ENCODE assay signal across 1 cellular context in genomic region chr11:86464509-86465221, GRCh38.
TF ChIP-seq lines count a peak whose summit lies in the region.

No MANE protein-coding gene starts in this region.

TF ChIP-seq in endothelial cell of umbilical vein, 7 proteins besides CTCF, POLR2A, EP300 and RAD21 (continued from another document):
- no peak for TF ChIP-seq FOS (IDR thresholded peaks at IDR 0.05; ENCODE audit: borderline replicate concordance, insufficient read depth, low read length)
TF ChIP-seq in endothelial cell of umbilical vein: peak in this region for 0.
